ENCODE assay signal across 17 cellular contexts in genomic region chr5:124922255-124922975, GRCh38.
DNase-seq lines count a peak whose midpoint lies in the region; ATAC-seq and TF ChIP-seq lines count a peak whose summit lies in the region.
"Had no signal": no experiment of that assay in that cellular context is flagged by ENCODE, and none has a peak within 500 bp of the region (broad histone marks: within the 10 kb centered on the region; RNA-seq: fewer than 3 reads in every experiment).

No MANE protein-coding gene starts in this region.

- no peak for ATAC-seq in activated CD4-positive, CD25-positive, alpha-beta regulatory T cell treated with anti-CD3 and anti-CD28 coated beads, Interleukin-2, amount 50 U/mL, for 24 hours
- ATAC-seq in Right ventricle myocardium inferior = no peak
- ATAC-seq: natural killer cell treated with Interleukin-12 subunit alpha and Interleukin-12 subunit beta and Interleukin-15 and Interleukin-18, amount 100 ng/mL, for 72 hours had no signal

- H4K20me1 ChIP-seq in DOHH2 (ENCODE audit: control insufficient read depth, insufficient read depth, low read depth, low read length) (no peaks in the 10 kb centered on the region), OCI-LY3 (ENCODE audit: insufficient read depth, low read length) (no peaks in the 10 kb centered on the region)

- H3K27ac ChIP-seq in DOHH2 (ENCODE audit: low read depth, low read length) (peak overlapping the region; percentile 73; the same call in 1 of the 2 replicates), HEK293 (ENCODE audit: extremely low read depth, low read depth, low read length) (peak overlapping the region; percentile 19; the same call in 1 of the 2 replicates), OCI-LY3 (ENCODE audit: low read length) (peak overlapping the region; percentile 83), layer of hippocampus (ENCODE audit: low read depth, low read length) (peak overlapping the region; percentile 81), uterus (peak overlapping the region in 1 of 2 donors; percentile 19)

- no peaks in the 10 kb centered on the region for H3K79me2 ChIP-seq in DOHH2 (ENCODE audit: control insufficient read depth, low read length)
- H3K79me2 ChIP-seq in OCI-LY3 (ENCODE audit: low read length) = no peaks in the 10 kb centered on the region

- DNase-seq in SW 1271 (lab: John Stamatoyannopoulos, UW) = no peak
- no peak for DNase-seq in uterus
- DNase-seq in Right ventricle myocardium inferior (ENCODE audit: missing footprints) = no peak
- DNase-seq: activated CD4-positive, alpha-beta T cell treated with anti-CD3 and anti-CD28 coated beads, Interleukin-2, amount 50 U/mL, for 1 hour; activated effector memory CD4-positive, alpha-beta T cell treated with anti-CD3 and anti-CD28 coated beads, Interleukin-2, amount 50 U/mL, for 16 hours; AML-193; central memory CD4-positive, alpha-beta T cell; GF-D8; immature natural killer cell; NCI-H526; stimulated activated CD4-positive, alpha-beta T cell treated with anti-CD3 and anti-CD28 coated beads, Interleukin-12 subunit alpha, Interleukin-12 subunit beta, amount 100 ng/mL, for 4 hours had no signal

- no peaks in the 10 kb centered on the region for H3K9me2 ChIP-seq in DOHH2 (replicated peaks; ENCODE audit: control insufficient read depth, low read length)

- peaks cover 6% of the 10 kb centered on the region; the same call in 1 of the 2 replicates for H3F3A ChIP-seq in DOHH2 (ENCODE audit: control insufficient read depth, insufficient read depth)

- H3K9ac ChIP-seq in OCI-LY3 (ENCODE audit: low read length) = peak overlapping the region; percentile 56; the same call in 1 of the 2 replicates

- no peaks in the 10 kb centered on the region for H3K36me3 ChIP-seq in DOHH2 (ENCODE audit: control insufficient read depth, low read length)
- no peaks in the 10 kb centered on the region for H3K36me3 ChIP-seq in HEK293 (ENCODE audit: control insufficient read depth in 2 of 2, insufficient read depth in 1 of 2, low read length in 2 of 2)
- H3K36me3 ChIP-seq in OCI-LY3 (replicated peaks; ENCODE audit: low read depth, low read length) = no peaks in the 10 kb centered on the region
- H3K36me3 ChIP-seq in uterus = no peaks in the 10 kb centered on the region

- H3K9me3 ChIP-seq in DOHH2 (ENCODE audit: control insufficient read depth, insufficient read depth, low read length) (no peaks in the 10 kb centered on the region), HEK293 (ENCODE audit: control insufficient read depth, insufficient read depth, low read depth, low read length) (no peaks in the 10 kb centered on the region), OCI-LY3 (ENCODE audit: insufficient read depth, low read length) (no peaks in the 10 kb centered on the region), uterus (no peaks in the 10 kb centered on the region)

- CTCF ChIA-PET in HEK293 (lab: Yijun Ruan, JAX) = no interaction called here

- TF ChIP-seq CTCF in DOHH2 (IDR thresholded peaks at IDR 0.05; ENCODE audit: low read depth, low read length, poor library complexity, severe bottlenecking) (no peak), HEK293 (tag by site-specific recombination; IDR thresholded peaks at IDR 0.05) (no peak), OCI-LY3 (IDR thresholded peaks at IDR 0.05; ENCODE audit: low read depth, low read length) (no peak), uterus (IDR thresholded peaks at IDR 0.05) (no peak)

- peak overlapping the region; percentile 27; the same call in 1 of the 2 replicates for H2AFZ ChIP-seq in OCI-LY3 (ENCODE audit: low read depth, low read length)

- no peak for TF ChIP-seq POLR2A in uterus (IDR thresholded peaks at IDR 0.05)

- H3K4me2 ChIP-seq in DOHH2 (ENCODE audit: low read length) = peak overlapping the region; percentile 89
- peak overlapping the region; percentile 80 for H3K4me2 ChIP-seq in OCI-LY3 (ENCODE audit: low read length)

- H3K4me1 ChIP-seq in DOHH2 (ENCODE audit: control insufficient read depth, low read length) = peaks cover 56% of the 10 kb centered on the region
- peaks cover 13% of the 10 kb centered on the region for H3K4me1 ChIP-seq in HEK293 (ENCODE audit: control insufficient read depth, insufficient read depth, low read length)
- H3K4me1 ChIP-seq in OCI-LY3 (ENCODE audit: low read length) = peaks cover 54% of the 10 kb centered on the region
- H3K4me1 ChIP-seq in uterus = no peaks in the 10 kb centered on the region

- H3K27me3 ChIP-seq in DOHH2 (ENCODE audit: control insufficient read depth, low read length) = no peaks in the 10 kb centered on the region
- no peaks in the 10 kb centered on the region for H3K27me3 ChIP-seq in OCI-LY3 (ENCODE audit: low read depth, low read length)
- H3K27me3 ChIP-seq in layer of hippocampus (ENCODE audit: control insufficient read depth, insufficient read depth, low read length) = no peaks in the 10 kb centered on the region
- H3K27me3 ChIP-seq in uterus = no peaks in the 10 kb centered on the region

- peak overlapping the region; percentile 66 for H3K4me3 ChIP-seq in DOHH2 (ENCODE audit: low read length)
- no peak overlapping the region for H3K4me3 ChIP-seq in HEK293 (ENCODE audit: low read depth, low read length)
- peak overlapping the region; percentile 65 for H3K4me3 ChIP-seq in OCI-LY3 (ENCODE audit: low read length)
- no peak overlapping the region for H3K4me3 ChIP-seq in uterus

- intact Hi-C loops in uterus (cut with DNase I; ENCODE audit: low total_unique reads) = no loop called here
- intact Hi-C loops in Right ventricle myocardium inferior (cut with DNase I) = no loop called here

- POLR2A ChIA-PET in HEK293 (lab: Yijun Ruan, JAX) = no interaction called here

TF ChIP-seq in HEK293, 187 proteins besides CTCF, POLR2A, EP300 and RAD21:
- peak; percentile 46 for TF ChIP-seq GLIS1 (tag by site-specific recombination; IDR thresholded peaks at IDR 0.05)
- TF ChIP-seq OSR2 (tag by site-specific recombination; IDR thresholded peaks at IDR 0.05) = peak; percentile 85
- TF ChIP-seq ZNF76 (tag by site-specific recombination; IDR thresholded peaks at IDR 0.05; ENCODE audit: borderline replicate concordance, low read depth) = 0 out of 2 replicates have a peak, but pooled peaks have one; percentile 26
- TF ChIP-seq SP7 (tag by site-specific recombination; IDR thresholded peaks at IDR 0.05) = peak; percentile 69
- TF ChIP-seq ZBTB44 (tag by site-specific recombination; IDR thresholded peaks at IDR 0.05) = peak; percentile 91
- TF ChIP-seq ZXDB (tag by site-specific recombination; IDR thresholded peaks at IDR 0.05) = no peak
- 0 out of 2 replicates have a peak, but pooled peaks have one; percentile 44 for TF ChIP-seq IKZF3 (tag by site-specific recombination; IDR thresholded peaks at IDR 0.05)
- TF ChIP-seq ZNF202 (tag by site-specific recombination; IDR thresholded peaks at IDR 0.05; ENCODE audit: borderline replicate concordance) = no peak
- TF ChIP-seq ZNF843 (tag by site-specific recombination; IDR thresholded peaks at IDR 0.05) = 0 out of 2 replicates have a peak, but pooled peaks have one; percentile 7
- peak; percentile 94 for TF ChIP-seq WT1 (tag by site-specific recombination; IDR thresholded peaks at IDR 0.05)
- TF ChIP-seq ZNF398 (tag by site-specific recombination; IDR thresholded peaks at IDR 0.05) = peak; percentile 53
- TF ChIP-seq ZBTB20 (tag by site-specific recombination; IDR thresholded peaks at IDR 0.05) = peak; percentile 34; the same call in 1 of the 2 replicates
- no peak for TF ChIP-seq ZNF341 (tag by site-specific recombination; IDR thresholded peaks at IDR 0.05; ENCODE audit: low read depth)
- TF ChIP-seq FEZF1 (tag by site-specific recombination; IDR thresholded peaks at IDR 0.05) = peak; percentile 43; the same call in 1 of the 2 replicates
- 0 out of 2 replicates have a peak, but pooled peaks have one; percentile 13 for TF ChIP-seq BCL6B (tag by site-specific recombination; IDR thresholded peaks at IDR 0.05)
- peak; percentile 33; the same call in 1 of the 2 replicates for TF ChIP-seq ZBTB17 (tag by site-specific recombination; IDR thresholded peaks at IDR 0.05)
TF ChIP-seq in HEK293: peak in this region for 13.

Comparison
In these comparisons a context has a peak if more than half of its experiments do, and no peak if none do; other contexts are left out.
1. H3K4me3 ChIP-seq: peak in DOHH2 (single experiment) and OCI-LY3 (single experiment); none in HEK293 (single experiment) and uterus (0 of 2).